18 cellular contexts compared by ENCODE assay signal in the genomic region with DNA sequence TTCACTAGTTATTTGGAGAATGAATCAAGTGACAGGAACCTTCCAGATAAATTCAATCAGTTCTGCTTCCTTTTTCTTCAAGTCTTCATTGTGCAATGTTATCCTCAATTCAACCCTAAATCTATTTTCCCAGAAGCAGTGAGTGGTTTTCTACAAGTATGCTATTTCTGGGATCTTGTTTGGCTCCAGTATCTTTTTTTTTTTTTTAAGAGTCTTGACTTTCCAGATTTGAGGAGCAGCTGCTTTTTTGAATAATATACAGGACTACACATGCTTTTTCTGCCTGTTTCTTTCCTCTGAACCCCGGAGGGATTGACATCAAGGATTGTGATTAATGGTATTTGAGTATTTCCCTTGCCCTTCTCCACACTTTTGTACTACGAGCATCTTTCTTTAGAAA.
DNase-seq lines count a peak whose midpoint lies in the region; ATAC-seq and TF ChIP-seq lines count a peak whose summit lies in the region.
"Had no signal": no experiment of that assay in that cellular context is flagged by ENCODE, and none has a peak within 500 bp of the region (broad histone marks: within the 10 kb centered on the region; RNA-seq: fewer than 3 reads in every experiment).

No MANE protein-coding gene starts in this region.

- peak; percentile 49 for TF ChIP-seq EP300 in ovary (IDR thresholded peaks at IDR 0.05)

- H3K4me3 ChIP-seq in ovary (no peak overlapping the region), vagina (no peak overlapping the region)
- H3K4me3 ChIP-seq: A549, dorsolateral prefrontal cortex, GM12878 had no signal

- WGBS in ovary, 3 donors = 33 to 49% (median 34%) methylated on average over 2 of the region's 2 CpGs

- TF ChIP-seq CTCF in ovary (IDR thresholded peaks at IDR 0.05) (no peak), vagina (IDR thresholded peaks at IDR 0.05) (no peak)

- H3K36me3 ChIP-seq in ovary (no peaks in the 10 kb centered on the region), vagina (no peaks in the 10 kb centered on the region)

- no peaks in the 10 kb centered on the region for H3K4me1 ChIP-seq in ovary (ENCODE audit: insufficient read depth)
- H3K4me1 ChIP-seq in vagina = peaks cover 6% of the 10 kb centered on the region
- H3K4me1 ChIP-seq: A549 had no signal

- no peak for TF ChIP-seq POLR2A in ovary (IDR thresholded peaks at IDR 0.05)
- no peak for TF ChIP-seq POLR2A in vagina (IDR thresholded peaks at IDR 0.05)

- H3K27ac ChIP-seq in ovary = no peak overlapping the region
- H3K27ac ChIP-seq in vagina = peak overlapping the region; percentile 40
- H3K27ac ChIP-seq: A549 had no signal

- peak; percentile 88 for ATAC-seq in Right ventricle myocardium superior (ENCODE audit: poor library complexity)
- ATAC-seq in GM21447 (IDR thresholded peaks at IDR 0.05; ENCODE audit: unreplicated experiment) = no peak
- ATAC-seq: A549, GM12878, HCT116 had no signal

- intact Hi-C loops in Right ventricle myocardium superior (cut with DNase I) = no loop called here
- intact Hi-C loops in cardiac septum (cut with DNase I) = no loop called here
- intact Hi-C loops in ovary (cut with DNase I) = no loop called here
- intact Hi-C loops in vagina (cut with DNase I) = no loop called here

- DNase-seq in Right ventricle myocardium superior = no peak
- DNase-seq in cardiac septum (ENCODE audit: low spot score) = no peak
- DNase-seq in fibroblast of the conjunctiva (ENCODE audit: low read depth) = peak; percentile 35
- DNase-seq in ovary = no peak
- DNase-seq in vagina (ENCODE audit: extremely low spot score in 2 of 2) = no peak
- no peak for DNase-seq in HT-29 (ENCODE audit: low spot score)
- DNase-seq in stimulated activated CD4-positive, alpha-beta T cell treated with anti-CD3 and anti-CD28 coated beads, Interleukin-2, amount 100 ng/mL, for 24 hours = no peak
- DNase-seq: activated CD4-positive, alpha-beta T cell treated with anti-CD3 and anti-CD28 coated beads, Interleukin-2, amount 10 ng/mL, durations not matched to agents 24 days and 14 days; amniotic stem cell; dorsolateral prefrontal cortex; foreskin fibroblast; NCI-H1105; NCI-H345; nucleus accumbens had no signal

- no peaks in the 10 kb centered on the region for H3K27me3 ChIP-seq in ovary
- H3K27me3 ChIP-seq in vagina = no peaks in the 10 kb centered on the region

- H3K9me3 ChIP-seq in ovary (no peaks in the 10 kb centered on the region), vagina (no peaks in the 10 kb centered on the region)
- H3K9me3 ChIP-seq: A549 had no signal
